ENCODE assay signal across 8 cellular contexts in the genomic region with DNA sequence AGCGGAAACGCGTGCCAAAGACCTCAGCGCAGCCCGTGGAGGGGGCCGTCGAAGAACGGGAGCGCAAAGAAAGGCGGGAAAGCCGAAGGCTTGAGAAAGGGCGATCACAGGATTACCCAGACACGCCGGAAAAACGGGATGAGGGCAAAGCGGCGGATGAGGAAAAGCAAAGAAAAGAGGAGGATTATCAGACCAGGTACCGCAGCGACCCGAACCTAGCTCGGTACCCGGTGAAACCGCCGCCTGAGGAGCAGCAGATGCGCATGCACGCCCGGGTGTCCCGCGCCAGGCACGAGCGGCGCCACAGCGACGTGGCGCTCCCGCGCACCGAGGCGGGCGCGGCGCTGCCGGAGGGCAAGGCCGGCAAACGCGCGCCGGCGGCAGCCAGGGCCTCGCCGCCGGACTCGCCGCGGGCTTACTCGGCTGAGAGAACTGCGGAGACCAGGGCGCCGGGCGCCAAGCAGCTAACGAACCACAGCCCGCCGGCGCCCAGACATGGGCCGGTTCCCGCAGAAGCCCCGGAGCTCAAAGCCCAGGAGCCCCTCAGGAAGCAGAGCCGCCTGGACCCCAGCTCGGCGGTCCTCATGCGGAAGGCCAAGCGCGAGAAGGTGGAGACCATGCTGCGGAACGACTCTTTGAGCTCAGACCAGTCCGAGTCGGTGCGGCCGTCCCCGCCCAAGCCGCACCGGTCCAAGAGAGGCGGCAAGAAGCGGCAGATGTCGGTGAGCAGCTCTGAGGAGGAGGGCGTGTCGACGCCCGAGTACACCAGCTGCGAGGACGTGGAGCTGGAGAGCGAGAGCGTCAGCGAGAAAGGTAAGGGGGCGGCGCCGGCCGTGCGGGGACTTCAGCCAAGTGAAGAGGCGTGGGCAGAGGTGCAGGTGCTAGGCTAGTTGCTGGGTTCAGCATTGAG.
A peak's percentile ranks its signal among the peaks of the same experiment; 100 is the strongest.
DNase-seq lines count a peak whose midpoint lies in the region; ATAC-seq and TF ChIP-seq lines count a peak whose summit lies in the region.

No MANE protein-coding gene starts in this region.

- H3K4me1 ChIP-seq in endocrine pancreas (ENCODE audit: control insufficient read depth, insufficient read depth, low read length) (no peaks in the 10 kb centered on the region), mucosa of descending colon (ENCODE audit: low read depth) (no peaks in the 10 kb centered on the region)

- peaks cover 5% of the 10 kb centered on the region for H3K27me3 ChIP-seq in endocrine pancreas (ENCODE audit: control insufficient read depth, insufficient read depth, low read length)

- H3K4me3 ChIP-seq in endocrine pancreas (ENCODE audit: control insufficient read depth, insufficient read depth, low read length) (no peak overlapping the region), mucosa of descending colon (no peak overlapping the region)

- no peak for DNase-seq in Right ventricle myocardium superior
- DNase-seq in Right ventricle myocardium inferior (ENCODE audit: missing footprints) = no peak
- DNase-seq in NCI-H526 treated with DMSO at 0.1 percent for 48 hours (lab: John Stamatoyannopoulos, UW) = peak; percentile 68
- DNase-seq in mucosa of descending colon = peak; percentile 56 to 63 (median 63)
- no peak for DNase-seq in NCI-H2196 treated with DMSO at 0.1 percent for 48 hours (lab: John Stamatoyannopoulos, UW; ENCODE audit: unreplicated experiment)
- no peak for DNase-seq in NCI-H2196 (lab: John Stamatoyannopoulos, UW; ENCODE audit: unreplicated experiment)

- H3K9ac ChIP-seq in endocrine pancreas (ENCODE audit: control insufficient read depth, insufficient read depth, low read length) = peak overlapping the region; percentile 26

- H3K36me3 ChIP-seq in endocrine pancreas (ENCODE audit: control insufficient read depth, insufficient read depth, low read length) (no peaks in the 10 kb centered on the region), mucosa of descending colon (ENCODE audit: low read depth) (no peaks in the 10 kb centered on the region)

- H3K9me3 ChIP-seq in endocrine pancreas (ENCODE audit: control insufficient read depth, low read length) (no peaks in the 10 kb centered on the region), mucosa of descending colon (no peaks in the 10 kb centered on the region)

- intact Hi-C loops in Right ventricle myocardium superior (cut with DNase I) (no loop called here), Right ventricle myocardium inferior (cut with DNase I) (no loop called here), mucosa of descending colon (cut with DNase I, micrococcal nuclease) (no loop called here)

- TF ChIP-seq CTCF in mucosa of descending colon (IDR thresholded peaks at IDR 0.05) = no peak

- ATAC-seq in Right ventricle myocardium superior (ENCODE audit: poor library complexity) (peak; percentile 20), Right ventricle myocardium inferior (no peak), HG02885 (IDR thresholded peaks at IDR 0.05; ENCODE audit: poor library complexity, unreplicated experiment) (peak; percentile 76), mucosa of descending colon (peak; percentile 90)

Comparison
In these comparisons a context has a peak if more than half of its experiments do, and no peak if none do; other contexts are left out.
1. DNase-seq: peak in NCI-H526 treated with DMSO at 0.1 percent for 48 hours (single experiment) and mucosa of descending colon (3 of 3); none in Right ventricle myocardium superior (single experiment), Right ventricle myocardium inferior (single experiment), NCI-H2196 treated with DMSO at 0.1 percent for 48 hours (single experiment) and NCI-H2196 (single experiment).